ENCODE assay signal across 8 cellular contexts in genomic region chr2:47520302-47520630, GRCh38. TPM values are rescaled to one million over a fixed set of nuclear protein-coding genes. Genes with fewer than 3 reads are reported as not detected.
A peak's percentile ranks its signal among the peaks of the same experiment; 100 is the strongest.
DNase-seq lines count a peak whose midpoint lies in the region; ATAC-seq and TF ChIP-seq lines count a peak whose summit lies in the region.

No MANE protein-coding gene starts in this region.

- TF ChIP-seq CTCF in VCaP (conservative IDR thresholded peaks at IDR 0.05) (no peak), esophagus squamous epithelium (IDR thresholded peaks at IDR 0.05) (no peak)

- H3K4me1 Mint-ChIP-seq in CD4-positive, alpha-beta memory T cell, result peaks cover 10 to 31% (median 18%) of the 10 kb centered on the region in 4 donors

- TF ChIP-seq POLR2A in esophagus squamous epithelium (IDR thresholded peaks at IDR 0.05), result no peak

- peaks cover 0 to 1% of the 10 kb centered on the region in 2 donors for H3K27me3 Mint-ChIP-seq in CD4-positive, alpha-beta memory T cell

- no peaks in the 10 kb centered on the region for H3K36me3 ChIP-seq in CD4-positive, alpha-beta memory T cell (ENCODE audit: insufficient read depth, low read length)
- no peaks in the 10 kb centered on the region for H3K36me3 ChIP-seq in esophagus squamous epithelium

- no peaks in the 10 kb centered on the region for H3K9me3 ChIP-seq in CD4-positive, alpha-beta memory T cell (ENCODE audit: control insufficient read depth in 1 of 2, low read length in 2 of 2)
- no peaks in the 10 kb centered on the region for H3K9me3 ChIP-seq in mononuclear cell (ENCODE audit: low read depth, low read length)
- no peaks in the 10 kb centered on the region for H3K9me3 ChIP-seq in esophagus squamous epithelium

- peak overlapping the region; percentile 72 to 94 (median 81) for H3K4me3 Mint-ChIP-seq in CD4-positive, alpha-beta memory T cell

- H3K4me3 ChIP-seq in CD4-positive, alpha-beta memory T cell (ENCODE audit: low read length in 2 of 2), result peak overlapping the region; percentile 42 to 81
- peak overlapping the region; percentile 50 for H3K4me3 ChIP-seq in Jurkat, Clone E6-1 (ENCODE audit: low read length)
- H3K4me3 ChIP-seq in mononuclear cell (ENCODE audit: low read length), result peak overlapping the region; percentile 36
- peak overlapping the region in 2 of 4 donors; percentile 48 to 68 for H3K4me3 ChIP-seq in esophagus squamous epithelium

- H3K27ac ChIP-seq in CD4-positive, alpha-beta memory T cell (ENCODE audit: low read depth, low read length), result no peak overlapping the region
- H3K27ac ChIP-seq in VCaP (peak overlapping the region; percentile 92), esophagus squamous epithelium (no peak overlapping the region)

- intact Hi-C loops in CD4-positive, alpha-beta memory T cell (cut with micrococcal nuclease), result loop anchor here (2.0 to 10.0 kb wide), 5 partner anchors 117 to 905 kb away; partner anchors contain the start of genes FBXO11, MSH2 and MSH6
- intact Hi-C loops in esophagus squamous epithelium (cut with DNase I), result no loop called here

- H3K27me3 ChIP-seq in CD4-positive, alpha-beta memory T cell (ENCODE audit: insufficient read depth, low read length), result no peaks in the 10 kb centered on the region
- H3K27me3 ChIP-seq in mononuclear cell (ENCODE audit: insufficient read depth, low read length), result no peaks in the 10 kb centered on the region
- peaks cover 0 to 59% (median 0%) of the 10 kb centered on the region in 4 donors for H3K27me3 ChIP-seq in esophagus squamous epithelium

- POLR2A ChIA-PET in CD4-positive, alpha-beta memory T cell (lab: Charles Lee; ENCODE audit: partially characterized antibody), result interaction anchor here (1.0 to 1.8 kb wide), 4 partner anchors 116 to 387 kb away, joined by 3 to 6 read pairs (median 4); partner anchors contain the start of genes MSH2 and MSH6

- H3K27ac Mint-ChIP-seq in CD4-positive, alpha-beta memory T cell, result peak overlapping the region in 6 of 7 donors; percentile 18 to 85 (median 62)

- no peak for ATAC-seq in GM21529 (IDR thresholded peaks at IDR 0.05; ENCODE audit: unreplicated experiment)
- ATAC-seq in GM21381 (IDR thresholded peaks at IDR 0.05; ENCODE audit: unreplicated experiment), result no peak

- CTCF ChIA-PET in CD4-positive, alpha-beta memory T cell (lab: Charles Lee; ENCODE audit: partially characterized antibody), result interaction anchor here (1.3 to 1.6 kb wide), 2 partner anchors 117 to 247 kb away, joined by 3 to 4 read pairs; partner anchors contain the start of gene MSH2

- peaks cover 0 to 1% (median 0%) of the 10 kb centered on the region in 8 donors for H3K9me3 Mint-ChIP-seq in CD4-positive, alpha-beta memory T cell

- H3K36me3 Mint-ChIP-seq in CD4-positive, alpha-beta memory T cell, result no peaks in the 10 kb centered on the region

- WGBS in esophagus squamous epithelium, 2 donors, result 53 to 63% methylated on average over 2 to 5 of the region's 8 CpGs

- DNase-seq in CD4-positive, alpha-beta memory T cell, result no peak
- DNase-seq in Jurkat, Clone E6-1 (ENCODE audit: low read depth, low spot score), result no peak
- DNase-seq in esophagus squamous epithelium (lab: John Stamatoyannopoulos, UW) (no peak), middle frontal gyrus (ENCODE audit: extremely low spot score, low spot score) (no peak)

- peaks cover 18% of the 10 kb centered on the region for H3K4me1 ChIP-seq in CD4-positive, alpha-beta memory T cell (ENCODE audit: insufficient read depth, low read length)
- H3K4me1 ChIP-seq in mononuclear cell (ENCODE audit: insufficient read depth, low read length), result peaks cover 16% of the 10 kb centered on the region
- peaks cover 9 to 16% (median 11%) of the 10 kb centered on the region in 3 donors for H3K4me1 ChIP-seq in esophagus squamous epithelium

RNA-seq across cellular contexts. Expression of gene KCNK12, which starts 50.5 kb away (rescaled TPM):
- under 1 TPM; 0.79 to 0.86 TPM for total RNA-seq in CD4-positive, alpha-beta memory T cell
- under 1 TPM; 0.20 to 0.32 TPM for polyA plus RNA-seq in CD4-positive, alpha-beta memory T cell
- polyA plus RNA-seq in Jurkat, Clone E6-1 (2012; ENCODE audit: insufficient read depth, insufficient read length), result 0.14 TPM
- total RNA-seq in mononuclear cell (0.10 TPM), esophagus squamous epithelium (under 1 TPM in 2 of 4 donors, not detected in 2; 0.04 to 0.34 TPM)
